ENCODE assay signal across 10 cellular contexts in genomic region chr1:183812686-183813569, GRCh38. TPM values are rescaled to one million over a fixed set of nuclear protein-coding genes. Genes with fewer than 3 reads are reported as not detected.
DNase-seq lines count a peak whose midpoint lies in the region; ATAC-seq and TF ChIP-seq lines count a peak whose summit lies in the region.
"Had no signal": no experiment of that assay in that cellular context is flagged by ENCODE, and none has a peak within 500 bp of the region (broad histone marks: within the 10 kb centered on the region; RNA-seq: fewer than 3 reads in every experiment).

No MANE protein-coding gene starts in this region.

- TF ChIP-seq CTCF in KMS-11 (conservative IDR thresholded peaks at IDR 0.05; ENCODE audit: low read depth, low read length) (no peak), thoracic aorta (IDR thresholded peaks at IDR 0.05) (no peak)

- H3K9ac ChIP-seq in KMS-11: no peak overlapping the region

- H3K4me3 ChIP-seq in KMS-11 (IDR thresholded peaks at IDR 0.05; ENCODE audit: insufficient read depth, low read depth, low read length): no peak overlapping the region
- H3K4me3 ChIP-seq in thoracic aorta: peak overlapping the region; percentile 15
- no peak overlapping the region for H3K4me3 ChIP-seq in aorta (ENCODE audit: low read length in 2 of 2)

- ATAC-seq in thoracic aorta (ENCODE audit: insufficient number of reproducible peaks, low FRiP score, low read depth): no peak
- ATAC-seq in HG03442 (IDR thresholded peaks at IDR 0.05; ENCODE audit: unreplicated experiment): no peak
- no peak for ATAC-seq in aorta (ENCODE audit: low FRiP score)
- no peak for ATAC-seq in activated T-cell treated with anti-CD3 and anti-CD28 coated beads, Interleukin-2, amount 50 U/mL, for 4 hours
- ATAC-seq in GM18868 (IDR thresholded peaks at IDR 0.05; ENCODE audit: unreplicated experiment): no peak
- ATAC-seq: T-helper 17 cell had no signal

- H3K36me3 Mint-ChIP-seq in activated T-cell treated with anti-CD3 and anti-CD28 coated beads, Interleukin-2, amount 50 U/mL, for 4 hours (ENCODE audit: insufficient read depth): no peaks in the 10 kb centered on the region

- H3K4me1 ChIP-seq in KMS-11 (ENCODE audit: low read depth, poor library complexity, severe bottlenecking) (peaks cover 100% of the 10 kb centered on the region), thoracic aorta (ENCODE audit: control insufficient read depth in 1 of 2, low read depth in 2 of 2) (peaks cover 38 to 67% of the 10 kb centered on the region in 2 donors), aorta (ENCODE audit: control insufficient read depth in 1 of 2, insufficient read depth in 2 of 2, low read length in 2 of 2) (peaks cover 0 to 2% of the 10 kb centered on the region in 2 donors)

- no peaks in the 10 kb centered on the region for H3K27me3 ChIP-seq in KMS-11 (ENCODE audit: insufficient read depth, low read depth)
- no peaks in the 10 kb centered on the region for H3K27me3 ChIP-seq in thoracic aorta (replicated peaks; ENCODE audit: insufficient read depth)
- H3K27me3 ChIP-seq in aorta (ENCODE audit: control insufficient read depth in 1 of 2, insufficient read depth in 2 of 2, low read length in 1 of 2): no peaks in the 10 kb centered on the region

- H3K36me3 ChIP-seq in KMS-11 (ENCODE audit: insufficient read depth) (no peaks in the 10 kb centered on the region), thoracic aorta (no peaks in the 10 kb centered on the region), aorta (ENCODE audit: control insufficient read depth in 1 of 2, insufficient read depth in 2 of 2, low read length in 1 of 2) (no peaks in the 10 kb centered on the region)

- H3K9me3 Mint-ChIP-seq in activated T-cell treated with anti-CD3 and anti-CD28 coated beads, Interleukin-2, amount 50 U/mL, for 4 hours: no peaks in the 10 kb centered on the region
- H3K9me3 Mint-ChIP-seq: activated T-cell treated with anti-CD3 and anti-CD28 coated beads, Interleukin-2, amount 50 U/mL, for 24 hours had no signal

- H3K4me1 Mint-ChIP-seq in activated T-cell treated with anti-CD3 and anti-CD28 coated beads, Interleukin-2, amount 50 U/mL, for 4 hours (ENCODE audit: low read depth): no peaks in the 10 kb centered on the region

- no peaks in the 10 kb centered on the region for H3K27me3 Mint-ChIP-seq in activated T-cell treated with anti-CD3 and anti-CD28 coated beads, Interleukin-2, amount 50 U/mL, for 4 hours (ENCODE audit: low read depth)

- WGBS in aorta, 2 donors: 59 to 68% methylated on average over 9 of the region's 9 CpGs

- H3K27ac ChIP-seq in KMS-11: peak overlapping the region; percentile 18; the same call in 1 of the 2 replicates
- H3K27ac ChIP-seq in cingulate gyrus (ENCODE audit: low read depth, low read length): peak overlapping the region; percentile 30
- H3K27ac ChIP-seq in thoracic aorta: peak overlapping the region in 1 of 2 donors; percentile 32
- no peak overlapping the region for H3K27ac ChIP-seq in aorta (ENCODE audit: low read depth in 1 of 2, low read length in 2 of 2)

- no peak overlapping the region for H2AFZ ChIP-seq in KMS-11 (ENCODE audit: low read depth)

- no peaks in the 10 kb centered on the region for H3K9me3 ChIP-seq in thoracic aorta
- no peaks in the 10 kb centered on the region for H3K9me3 ChIP-seq in aorta (ENCODE audit: control insufficient read depth, low read length)

- DNase-seq in islet precursor cell (peak; percentile 96), thoracic aorta (ENCODE audit: low spot score) (no peak), aorta (no peak)
- no peak for DNase-seq in activated T-cell treated with anti-CD3 and anti-CD28 coated beads, Interleukin-2, amount 50 U/mL, for 4 hours
- DNase-seq: activated T-cell treated with anti-CD3 and anti-CD28 coated beads, Interleukin-2, amount 50 U/mL, for 24 hours; T-helper 17 cell had no signal

- H3K4me3 Mint-ChIP-seq in activated T-cell treated with anti-CD3 and anti-CD28 coated beads, Interleukin-2, amount 50 U/mL, for 4 hours: no peak overlapping the region
- H3K4me3 Mint-ChIP-seq: activated T-cell treated with anti-CD3 and anti-CD28 coated beads, Interleukin-2, amount 50 U/mL, for 24 hours; T-helper 17 cell had no signal

- intact Hi-C loops in aorta (cut with DNase I): no loop called here

- peaks cover 4% of the 10 kb centered on the region; the same call in 1 of the 2 replicates for H4K20me1 ChIP-seq in KMS-11 (ENCODE audit: insufficient read depth)

- peaks cover 98% of the 10 kb centered on the region for H3K79me2 ChIP-seq in KMS-11 (ENCODE audit: insufficient read depth, low read depth)

- peak overlapping the region; percentile 98 for H3K4me2 ChIP-seq in KMS-11

RNA-seq across cellular contexts. Expression of gene RGL1, which starts 8.0 kb away (rescaled TPM):
- total RNA-seq in thoracic aorta: 10 to 100 TPM; 27.6 to 35.7 TPM
- 10 to 100 TPM; 24.0 to 51.6 TPM for total RNA-seq in aorta
- 1 to 10 TPM; 7.0 to 8.8 TPM for polyA plus RNA-seq in aorta
- total RNA-seq in activated T-cell treated with anti-CD3 and anti-CD28 coated beads, Interleukin-2, amount 50 U/mL, for 4 hours: under 1 TPM; 0.58 to 0.92 (median 0.68) TPM

Comparison
In these comparisons a context has a peak if more than half of its experiments do, and no peak if none do; other contexts are left out.
1. H3K27ac ChIP-seq: peak in KMS-11 (single experiment) and cingulate gyrus (single experiment); none in aorta (0 of 2).
2. RNA of gene RGL1, which starts 8.0 kb away (total RNA-seq): 24.0 to 51.6 TPM in aorta and 27.6 to 35.7 TPM in thoracic aorta; 0.58 to 0.92 TPM in activated T-cell treated with anti-CD3 and anti-CD28 coated beads, Interleukin-2, amount 50 U/mL, for 4 hours; every median in the first group is over 10 times any median in the second.